In genomic region chr19:9615828-9616227, GRCh38 we compare ENCODE assay signal across 24 cellular contexts. TPM values are rescaled to one million over a fixed set of nuclear protein-coding genes. Genes with fewer than 3 reads are reported as not detected.
DNase-seq lines count a peak whose midpoint lies in the region; ATAC-seq, FAIRE-seq and TF ChIP-seq lines count a peak whose summit lies in the region.
"Had no signal": no experiment of that assay in that cellular context is flagged by ENCODE, and none has a peak within 500 bp of the region (broad histone marks: within the 10 kb centered on the region; RNA-seq: fewer than 3 reads in every experiment).

No MANE protein-coding gene starts in this region.

- no peak for TF ChIP-seq CTCF in astrocyte (IDR thresholded peaks at IDR 0.05; ENCODE audit: insufficient read depth, low read depth, low read length)

- peaks cover 6% of the 10 kb centered on the region for H3K4me1 Mint-ChIP-seq in activated CD4-positive, alpha-beta T cell treated with anti-CD3 and anti-CD28 coated beads, Interleukin-2, amount 10 ng/mL, durations not matched to agents 24 days and 14 days
- peaks cover 15% of the 10 kb centered on the region for H3K4me1 Mint-ChIP-seq in activated naive CD4-positive, alpha-beta T cell treated with anti-CD3 and anti-CD28 coated beads for 36 hours (ENCODE audit: low read depth)
- H3K4me1 Mint-ChIP-seq in activated T-helper 17 cell treated with anti-CD3 and anti-CD28 coated beads, Interleukin-2, amount 50 U/mL, for 72 hours, result no peaks in the 10 kb centered on the region
- peaks cover 15% of the 10 kb centered on the region for H3K4me1 Mint-ChIP-seq in astrocyte (ENCODE audit: low read depth, unreplicated experiment)

- H3K27ac Mint-ChIP-seq in activated CD4-positive, alpha-beta T cell treated with anti-CD3 and anti-CD28 coated beads, Interleukin-2, amount 10 ng/mL, durations not matched to agents 24 days and 14 days, result peak overlapping the region; percentile 17
- peak overlapping the region; percentile 83 for H3K27ac Mint-ChIP-seq in activated naive CD4-positive, alpha-beta T cell treated with anti-CD3 and anti-CD28 coated beads for 36 hours
- H3K27ac Mint-ChIP-seq in activated T-helper 17 cell treated with anti-CD3 and anti-CD28 coated beads, Interleukin-2, amount 50 U/mL, for 72 hours, result peak overlapping the region; percentile 41
- no peak overlapping the region for H3K27ac Mint-ChIP-seq in astrocyte (ENCODE audit: unreplicated experiment)
- H3K27ac Mint-ChIP-seq: B cell; CD4-positive, alpha-beta T cell; CD8-positive, alpha-beta T cell had no signal

- peaks cover 39% of the 10 kb centered on the region for H3K9me3 ChIP-seq in astrocyte (ENCODE audit: insufficient read depth, low read depth, low read length)

- H3K36me3 ChIP-seq in astrocyte (ENCODE audit: insufficient read depth, low read length), result peaks cover 62% of the 10 kb centered on the region

- DNase-seq in activated CD4-positive, alpha-beta T cell treated with anti-CD3 and anti-CD28 coated beads, Interleukin-2, amount 10 ng/mL, durations not matched to agents 24 days and 14 days, result no peak
- no peak for DNase-seq in activated CD4-positive, alpha-beta T cell treated with anti-CD3 and anti-CD28 coated beads for 48 hours
- peak; percentile 26 for DNase-seq in activated naive CD4-positive, alpha-beta T cell treated with anti-CD3 and anti-CD28 coated beads for 36 hours
- no peak for DNase-seq in activated naive CD4-positive, alpha-beta T cell (lab: John Stamatoyannopoulos, UW)
- DNase-seq in astrocyte (ENCODE audit: low read depth) (no peak), NCI-H1417 (lab: John Stamatoyannopoulos, UW) (no peak), NCI-H1436 treated with DMSO at 0.1 percent for 48 hours (lab: John Stamatoyannopoulos, UW) (no peak)
- DNase-seq: 8988T; AML-193; Caco-2; Calu3; CD4-positive, alpha-beta T cell; CD8-positive, alpha-beta T cell; DMS79 treated with DMSO at 0.1 percent for 48 hours; GF-D8 had no signal

- H3K79me2 ChIP-seq in astrocyte (ENCODE audit: insufficient read depth, low read length), result peaks cover 22% of the 10 kb centered on the region

- H3K9me3 Mint-ChIP-seq in activated CD4-positive, alpha-beta T cell treated with anti-CD3 and anti-CD28 coated beads, Interleukin-2, amount 10 ng/mL, durations not matched to agents 24 days and 14 days, result peaks cover 12% of the 10 kb centered on the region
- peaks cover 20% of the 10 kb centered on the region for H3K9me3 Mint-ChIP-seq in activated naive CD4-positive, alpha-beta T cell treated with anti-CD3 and anti-CD28 coated beads for 36 hours
- peaks cover 2% of the 10 kb centered on the region for H3K9me3 Mint-ChIP-seq in activated T-helper 17 cell treated with anti-CD3 and anti-CD28 coated beads, Interleukin-2, amount 50 U/mL, for 72 hours
- peaks cover 20% of the 10 kb centered on the region for H3K9me3 Mint-ChIP-seq in astrocyte (ENCODE audit: unreplicated experiment)
- H3K9me3 Mint-ChIP-seq: CD8-positive, alpha-beta T cell had no signal

- no peaks in the 10 kb centered on the region for H3K27me3 Mint-ChIP-seq in activated CD4-positive, alpha-beta T cell treated with anti-CD3 and anti-CD28 coated beads, Interleukin-2, amount 10 ng/mL, durations not matched to agents 24 days and 14 days
- H3K27me3 Mint-ChIP-seq in activated naive CD4-positive, alpha-beta T cell treated with anti-CD3 and anti-CD28 coated beads for 36 hours (ENCODE audit: low read depth), result no peaks in the 10 kb centered on the region
- H3K27me3 Mint-ChIP-seq in activated T-helper 17 cell treated with anti-CD3 and anti-CD28 coated beads, Interleukin-2, amount 50 U/mL, for 72 hours, result no peaks in the 10 kb centered on the region
- no peaks in the 10 kb centered on the region for H3K27me3 Mint-ChIP-seq in astrocyte (ENCODE audit: low read depth, unreplicated experiment)
- H3K27me3 Mint-ChIP-seq: B cell; CD4-positive, alpha-beta T cell had no signal

- no peaks in the 10 kb centered on the region for H3K27me3 ChIP-seq in astrocyte (ENCODE audit: insufficient read depth, low read length)
- H3K27me3 ChIP-seq: BLaER1 treated with 17β-estradiol and CSF1 and Interleukin-3, amounts not matched to agents 10 nM and 100 nM had no signal

- no peak overlapping the region for H2AFZ ChIP-seq in astrocyte (ENCODE audit: low read depth, low read length)

- no peak overlapping the region for H3K9ac ChIP-seq in astrocyte (ENCODE audit: low read length)
- H3K9ac ChIP-seq: BLaER1 treated with 17β-estradiol and CSF1 and Interleukin-3, amounts not matched to agents 10 nM and 100 nM had no signal

- H3K4me3 ChIP-seq in astrocyte (ENCODE audit: insufficient read depth, low read depth, low read length), result no peak overlapping the region
- H3K4me3 ChIP-seq: BLaER1 treated with 17β-estradiol and CSF1 and Interleukin-3, amounts not matched to agents 10 nM and 100 nM had no signal

- H3K4me3 Mint-ChIP-seq in activated CD4-positive, alpha-beta T cell treated with anti-CD3 and anti-CD28 coated beads, Interleukin-2, amount 10 ng/mL, durations not matched to agents 24 days and 14 days, result no peak overlapping the region
- no peak overlapping the region for H3K4me3 Mint-ChIP-seq in activated naive CD4-positive, alpha-beta T cell treated with anti-CD3 and anti-CD28 coated beads for 36 hours
- no peak overlapping the region for H3K4me3 Mint-ChIP-seq in activated T-helper 17 cell treated with anti-CD3 and anti-CD28 coated beads, Interleukin-2, amount 50 U/mL, for 72 hours
- peak overlapping the region; percentile 67 for H3K4me3 Mint-ChIP-seq in astrocyte (ENCODE audit: unreplicated experiment)
- H3K4me3 Mint-ChIP-seq: B cell; CD4-positive, alpha-beta T cell; CD8-positive, alpha-beta T cell had no signal

- peak; percentile 77 for ATAC-seq in activated T-helper 17 cell treated with anti-CD3 and anti-CD28 coated beads, Interleukin-2, amount 50 U/mL, for 72 hours (replicated peaks)
- ATAC-seq: CD8-positive, alpha-beta T cell had no signal

- peaks cover 6% of the 10 kb centered on the region for H3K4me1 ChIP-seq in astrocyte (ENCODE audit: insufficient read depth, low read length)
- H3K4me1 ChIP-seq: Caco-2 had no signal

- no peaks in the 10 kb centered on the region for H4K20me1 ChIP-seq in astrocyte (ENCODE audit: insufficient read depth, low read length)
- H4K20me1 ChIP-seq: BLaER1 treated with 17β-estradiol and CSF1 and Interleukin-3, amounts not matched to agents 10 nM and 100 nM had no signal

- no peak overlapping the region for H3K4me2 ChIP-seq in astrocyte (ENCODE audit: low read length)
- H3K4me2 ChIP-seq: BLaER1 treated with 17β-estradiol and CSF1 and Interleukin-3, amounts not matched to agents 10 nM and 100 nM had no signal

- peaks cover 85% of the 10 kb centered on the region for H3K36me3 Mint-ChIP-seq in activated CD4-positive, alpha-beta T cell treated with anti-CD3 and anti-CD28 coated beads, Interleukin-2, amount 10 ng/mL, durations not matched to agents 24 days and 14 days (ENCODE audit: low read depth)
- H3K36me3 Mint-ChIP-seq in activated naive CD4-positive, alpha-beta T cell treated with anti-CD3 and anti-CD28 coated beads for 36 hours (ENCODE audit: low read depth), result peaks cover 81% of the 10 kb centered on the region
- peaks cover 97% of the 10 kb centered on the region for H3K36me3 Mint-ChIP-seq in activated T-helper 17 cell treated with anti-CD3 and anti-CD28 coated beads, Interleukin-2, amount 50 U/mL, for 72 hours (ENCODE audit: low read depth)
- peaks cover 69% of the 10 kb centered on the region for H3K36me3 Mint-ChIP-seq in astrocyte (ENCODE audit: low read depth, unreplicated experiment)

- no peak overlapping the region for H3K27ac ChIP-seq in astrocyte (ENCODE audit: low read depth, low read length)
- H3K27ac ChIP-seq: BLaER1 treated with 17β-estradiol and CSF1 and Interleukin-3, amounts not matched to agents 10 nM and 100 nM; C4-2B had no signal

- intact Hi-C loops in activated CD4-positive, alpha-beta T cell treated with anti-CD3 and anti-CD28 coated beads, Interleukin-2, amount 10 ng/mL, durations not matched to agents 24 days and 14 days (cut with micrococcal nuclease), result no loop called here
- intact Hi-C loops in activated naive CD4-positive, alpha-beta T cell treated with anti-CD3 and anti-CD28 coated beads for 36 hours (cut with micrococcal nuclease), result loop anchor here (1.0 kb wide), 1 partner anchor 19 kb away; no protein-coding TSS in a partner anchor

- FAIRE-seq in astrocyte (lab: Jason Lieb, UNC), result no peak
- FAIRE-seq: A204.1, D721Med, G401.6, GM12891, GM19239 had no signal

- CTCF ChIA-PET in activated naive CD4-positive, alpha-beta T cell treated with anti-CD3 and anti-CD28 coated beads for 36 hours (lab: Charles Lee), result interaction anchor here (0.8 kb wide), 1 partner anchor 14 kb away, joined by 3 read pairs; no protein-coding TSS in a partner anchor

RNA-seq across cellular contexts. Expression of gene ZNF561, which starts 5.2 kb away (rescaled TPM):
- 35.3 and 37.2 TPM in 2 replicates for total RNA-seq in activated CD4-positive, alpha-beta T cell treated with anti-CD3 and anti-CD28 coated beads, Interleukin-2, amount 10 ng/mL, durations not matched to agents 24 days and 14 days
- 10 to 100 TPM; 28.7 to 29.4 TPM for total RNA-seq in activated naive CD4-positive, alpha-beta T cell treated with anti-CD3 and anti-CD28 coated beads for 36 hours
- 10 to 100 TPM; 26.1 to 32.2 TPM for total RNA-seq in activated T-helper 17 cell treated with anti-CD3 and anti-CD28 coated beads, Interleukin-2, amount 50 U/mL, for 72 hours
- 110 and 133 TPM in 2 replicates for total RNA-seq in astrocyte

RNA-seq across cellular contexts. Expression of gene ZNF121, which starts 31.5 kb away (rescaled TPM):
- total RNA-seq in activated CD4-positive, alpha-beta T cell treated with anti-CD3 and anti-CD28 coated beads, Interleukin-2, amount 10 ng/mL, durations not matched to agents 24 days and 14 days, result 63.9 and 69.4 TPM in 2 replicates
- 10 to 100 TPM; 57.1 to 60.1 TPM for total RNA-seq in activated naive CD4-positive, alpha-beta T cell treated with anti-CD3 and anti-CD28 coated beads for 36 hours
- total RNA-seq in activated T-helper 17 cell treated with anti-CD3 and anti-CD28 coated beads, Interleukin-2, amount 50 U/mL, for 72 hours, result 10 to 100 TPM; 62.7 to 68.8 TPM
- 60.0 and 72.6 TPM in 2 replicates for total RNA-seq in astrocyte

RNA-seq across cellular contexts. Expression of gene ZNF562, which starts 59.1 kb away (rescaled TPM):
- total RNA-seq in activated CD4-positive, alpha-beta T cell treated with anti-CD3 and anti-CD28 coated beads, Interleukin-2, amount 10 ng/mL, durations not matched to agents 24 days and 14 days, result 15.9 and 16.9 TPM in 2 replicates
- 10 to 100 TPM; 20.1 to 21.9 TPM for total RNA-seq in activated naive CD4-positive, alpha-beta T cell treated with anti-CD3 and anti-CD28 coated beads for 36 hours
- total RNA-seq in activated T-helper 17 cell treated with anti-CD3 and anti-CD28 coated beads, Interleukin-2, amount 50 U/mL, for 72 hours, result 10 to 100 TPM; 39.3 to 53.2 TPM
- total RNA-seq in astrocyte, result 21.7 and 26.2 TPM in 2 replicates
